ENCODE assay signal across 23 cellular contexts in the genomic region with DNA sequence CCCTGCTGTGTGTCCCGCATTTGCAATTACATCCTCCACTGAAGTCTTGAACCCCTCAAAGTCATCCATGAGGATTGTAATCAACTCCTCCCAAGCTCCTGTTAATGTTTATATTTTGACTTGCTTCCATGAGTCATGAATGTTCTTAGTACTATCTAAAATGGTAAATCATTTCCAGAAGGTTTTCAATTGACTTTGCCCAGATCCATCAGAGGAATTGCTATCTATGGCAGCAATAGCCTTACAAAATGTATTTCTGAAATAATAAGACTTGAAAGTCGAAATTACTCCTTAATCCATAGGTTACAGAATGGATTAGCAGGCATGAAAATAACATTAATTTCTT. TPM values are rescaled to one million over a fixed set of nuclear protein-coding genes. Genes with fewer than 3 reads are reported as not detected.
DNase-seq lines count a peak whose midpoint lies in the region; ATAC-seq, FAIRE-seq and TF ChIP-seq lines count a peak whose summit lies in the region.
"Had no signal": no experiment of that assay in that cellular context is flagged by ENCODE, and none has a peak within 500 bp of the region (broad histone marks: within the 10 kb centered on the region; RNA-seq: fewer than 3 reads in every experiment).

No MANE protein-coding gene starts in this region.

- H3K4me3 Mint-ChIP-seq in IgD-negative memory B cell: peak overlapping the region in 2 of 4 donors; percentile 55 to 69

- DNase-seq in DMS53 (lab: John Stamatoyannopoulos, UW) (peak; percentile 29), DMS53 treated with DMSO at 0.1 percent for 48 hours (lab: John Stamatoyannopoulos, UW; ENCODE audit: unreplicated experiment) (no peak), fibroblast of mammary gland (ENCODE audit: low read depth) (peak; percentile 21), small intestine (peak; percentile 71), caudate nucleus (lab: John Stamatoyannopoulos, UW) (no peak), suprapubic skin (ENCODE audit: low spot score in 2 of 2) (no peak)
- DNase-seq: CD8-positive, alpha-beta memory T cell; DMS79; NCI-H1105; NCI-H146; NCI-H2029; NCI-H226; NCI-H510A treated with DMSO at 0.1 percent for 48 hours; NCI-H748 treated with DMSO at 0.1 percent for 48 hours had no signal

- 43 to 75% (median 55%) methylated on average over 2 of the region's 2 CpGs for WGBS in small intestine, 3 donors
- WGBS in suprapubic skin: 85% methylated on average over 2 of the region's 2 CpGs

- TF ChIP-seq EP300 in suprapubic skin (IDR thresholded peaks at IDR 0.05): no peak

- no peaks in the 10 kb centered on the region for H3K27me3 Mint-ChIP-seq in IgD-negative memory B cell

- no peak for TF ChIP-seq POLR2A in suprapubic skin (IDR thresholded peaks at IDR 0.05)

- no peak overlapping the region for H3K4me3 ChIP-seq in fibroblast of mammary gland (ENCODE audit: control insufficient read depth, low read depth, low read length)
- no peak overlapping the region for H3K4me3 ChIP-seq in small intestine (ENCODE audit: low read depth in 1 of 2, low read length in 2 of 2)
- no peak overlapping the region for H3K4me3 ChIP-seq in suprapubic skin

- peak; percentile 23 for FAIRE-seq in small intestine (lab: Jason Lieb, UNC)
- FAIRE-seq: D721Med, GM12891, H1 had no signal

- no peak for ATAC-seq in GM19023 (IDR thresholded peaks at IDR 0.05; ENCODE audit: unreplicated experiment)
- ATAC-seq: Panc1, SK-N-SH treated with all-trans-retinoic acid at 6 μM for 48 hours had no signal

- no peak overlapping the region for H3K27ac ChIP-seq in small intestine (ENCODE audit: low read depth in 1 of 2, low read length in 1 of 2)
- no peak overlapping the region for H3K27ac ChIP-seq in caudate nucleus (ENCODE audit: low read depth, low read length)
- H3K27ac ChIP-seq in suprapubic skin: no peak overlapping the region
- H3K27ac ChIP-seq: 22Rv1, C4-2B had no signal

- H3K4me1 ChIP-seq in small intestine (ENCODE audit: control insufficient read depth in 2 of 2, insufficient read depth in 1 of 2, low read depth in 1 of 2, low read length in 1 of 2): peaks cover 0 to 4% of the 10 kb centered on the region in 2 donors
- peaks cover 18% of the 10 kb centered on the region for H3K4me1 ChIP-seq in suprapubic skin

- peaks cover 45 to 60% (median 53%) of the 10 kb centered on the region in 3 donors for H3K4me1 Mint-ChIP-seq in IgD-negative memory B cell

- H3K9me3 Mint-ChIP-seq in IgD-negative memory B cell: no peaks in the 10 kb centered on the region

- H3K27me3 ChIP-seq in small intestine (ENCODE audit: control insufficient read depth in 2 of 2, insufficient read depth in 2 of 2, low read length in 2 of 2) (no peaks in the 10 kb centered on the region), suprapubic skin (no peaks in the 10 kb centered on the region)

- TF ChIP-seq CTCF in fibroblast of mammary gland (conservative IDR thresholded peaks at IDR 0.05; ENCODE audit: control insufficient read depth, insufficient read depth, low read depth, low read length): no peak
- no peak for TF ChIP-seq CTCF in suprapubic skin (IDR thresholded peaks at IDR 0.05)

- H3K36me3 Mint-ChIP-seq in IgD-negative memory B cell: no peaks in the 10 kb centered on the region

- H3K36me3 ChIP-seq in small intestine (ENCODE audit: control insufficient read depth in 2 of 2, insufficient read depth in 2 of 2, low read length in 2 of 2) (no peaks in the 10 kb centered on the region), suprapubic skin (no peaks in the 10 kb centered on the region)

- H3K27ac Mint-ChIP-seq in IgD-negative memory B cell: peak overlapping the region; percentile 9 to 47 (median 9)

- H3K9me3 ChIP-seq in small intestine (ENCODE audit: control insufficient read depth, low read depth) (no peaks in the 10 kb centered on the region), suprapubic skin (no peaks in the 10 kb centered on the region)

RNA-seq across cellular contexts. Expression of gene C16orf87, which starts 2.5 kb away (rescaled TPM):
- 14.5 TPM for polyA plus RNA-seq in IgD-negative memory B cell
- 10 to 100 TPM in 1 of 3 donors, 1 to 10 TPM in 2; 5.7 to 13.9 (median 9.5) TPM for polyA plus RNA-seq in small intestine
- 10 to 100 TPM in 1 of 4 donors, 1 to 10 TPM in 3; 4.9 to 12.6 (median 6.8) TPM for total RNA-seq in suprapubic skin

RNA-seq across cellular contexts. Expression of gene GPT2, which starts 50.7 kb away (rescaled TPM):
- polyA plus RNA-seq in IgD-negative memory B cell (5.0 TPM), small intestine (10 to 100 TPM in 1 of 3 donors, 1 to 10 TPM in 2; 2.2 to 25.4 (median 7.2) TPM)
- total RNA-seq in suprapubic skin: 100 to 1,000 TPM in 1 of 4 donors, 10 to 100 TPM in 3; 65.7 to 100 (median 85.0) TPM

Comparison
In these comparisons a context has a peak if more than half of its experiments do, and no peak if none do; other contexts are left out.
1. DNase-seq: peak in DMS53 (single experiment), fibroblast of mammary gland (single experiment) and small intestine (single experiment); none in DMS53 treated with DMSO at 0.1 percent for 48 hours (single experiment), caudate nucleus (0 of 61) and suprapubic skin (0 of 2).